1 cellular context compared by ENCODE assay signal in genomic region chrX:49230500-49231232, GRCh38.
TF ChIP-seq lines count a peak whose summit lies in the region.

No MANE protein-coding gene starts in this region.

TF ChIP-seq in K562, 482 proteins besides CTCF, POLR2A, EP300 and RAD21 (continues in another document):
- TF ChIP-seq CBFB (CRISPR knock-in tag; IDR thresholded peaks at IDR 0.05): no peak
- TF ChIP-seq HINFP (tag; conservative IDR thresholded peaks at IDR 0.05; ENCODE audit: low read depth): no peak
- no peak for TF ChIP-seq MEF2A (IDR thresholded peaks at IDR 0.05; ENCODE audit: control insufficient read depth, low read depth, low read length)
- TF ChIP-seq POLR2G (IDR thresholded peaks at IDR 0.05; ENCODE audit: low read depth, low read length): peak; percentile 66
- TF ChIP-seq ZNF740 (CRISPR knock-in tag; IDR thresholded peaks at IDR 0.05): peak; percentile 76
- TF ChIP-seq ZNF740 (tag; IDR thresholded peaks at IDR 0.05): no peak
- peak; percentile 35 to 62; a peak in 3 of 4 replicates for TF ChIP-seq MNT (conservative IDR thresholded peaks at IDR 0.05)
- TF ChIP-seq HOXB6 (CRISPR knock-in tag; IDR thresholded peaks at IDR 0.05; ENCODE audit: borderline replicate concordance): no peak
- TF ChIP-seq FOXK2 (conservative IDR thresholded peaks at IDR 0.05 in 1 of 2, IDR thresholded peaks at IDR 0.05 in 1 of 2; ENCODE audit: low read depth in 2 of 2): no peak
- TF ChIP-seq TAL1 (IDR thresholded peaks at IDR 0.05): no peak
- TF ChIP-seq PTTG1 (tag; IDR thresholded peaks at IDR 0.05; ENCODE audit: low read depth): no peak
- TF ChIP-seq TAF1 (IDR thresholded peaks at IDR 0.05; ENCODE audit: control insufficient read depth, extremely low read depth, insufficient read depth, low read length, severe bottlenecking): peak; percentile 16
- TF ChIP-seq DACH1 (IDR thresholded peaks at IDR 0.05; ENCODE audit: partially characterized antibody): no peak
- no peak for TF ChIP-seq GTF2A2 (tag; IDR thresholded peaks at IDR 0.05)
- peak; percentile 36; the same call in 1 of the 2 replicates for TF ChIP-seq TFAP4 (CRISPR knock-in tag; IDR thresholded peaks at IDR 0.05; ENCODE audit: borderline replicate concordance)
- no peak for TF ChIP-seq ZNF785 (CRISPR knock-in tag; IDR thresholded peaks at IDR 0.05)
- peak; percentile 41 for TF ChIP-seq CTCFL (IDR thresholded peaks at IDR 0.05; ENCODE audit: borderline replicate concordance, insufficient read depth, low read depth, low read length, poor library complexity, severe bottlenecking)
- TF ChIP-seq GATAD2B (IDR thresholded peaks at IDR 0.05; ENCODE audit: borderline replicate concordance): no peak
- TF ChIP-seq FUS (optimal IDR thresholded peaks at IDR 0.05; ENCODE audit: low read depth, low read length): no peak
- no peak for TF ChIP-seq ARID3A (IDR thresholded peaks at IDR 0.05; ENCODE audit: borderline replicate concordance, low read depth, low read length)
- TF ChIP-seq ARID2 (IDR thresholded peaks at IDR 0.05): no peak
- TF ChIP-seq ZNF449 (CRISPR knock-in tag; IDR thresholded peaks at IDR 0.05): no peak
- no peak for TF ChIP-seq CREB1 (IDR thresholded peaks at IDR 0.05)
- peak; percentile 24; the same call in 1 of the 2 replicates for TF ChIP-seq CREB1 (CRISPR knock-in tag; IDR thresholded peaks at IDR 0.05)
- no peak for TF ChIP-seq SREBF2 (CRISPR knock-in tag; IDR thresholded peaks at IDR 0.05)
- TF ChIP-seq HMGN3 (IDR thresholded peaks at IDR 0.05; ENCODE audit: borderline replicate concordance, extremely low read depth, insufficient read length, low read depth, low read length): peak; percentile 45
- TF ChIP-seq ZNF518B (CRISPR knock-in tag; IDR thresholded peaks at IDR 0.05): no peak
- TF ChIP-seq BMI1 (IDR thresholded peaks at IDR 0.05; ENCODE audit: low read length): no peak
- no peak for TF ChIP-seq HNRNPLL (IDR thresholded peaks at IDR 0.05; ENCODE audit: low read depth, low read length, poor library complexity, severe bottlenecking)
- no peak for TF ChIP-seq ZNF311 (CRISPR knock-in tag; IDR thresholded peaks at IDR 0.05)
- peak in 1 of 2 experiments; percentile 46; a peak in 1 of 4 replicates for TF ChIP-seq UBTF (IDR thresholded peaks at IDR 0.05; ENCODE audit: borderline replicate concordance in 1 of 2, low read depth in 2 of 2, low read length in 2 of 2)
- TF ChIP-seq ZNF263 (CRISPR knock-in tag; IDR thresholded peaks at IDR 0.05; ENCODE audit: borderline replicate concordance): peak; percentile 89
- no peak for TF ChIP-seq HDAC6 (IDR thresholded peaks at IDR 0.05; ENCODE audit: low read depth, low read length)
- no peak for TF ChIP-seq TRIM24 (IDR thresholded peaks at IDR 0.05)
- TF ChIP-seq ZNF347 (CRISPR knock-in tag; IDR thresholded peaks at IDR 0.05; ENCODE audit: low read depth): no peak
- no peak for TF ChIP-seq TAF7 (tag; IDR thresholded peaks at IDR 0.05)
- TF ChIP-seq NKRF (IDR thresholded peaks at IDR 0.05; ENCODE audit: borderline replicate concordance): peak; percentile 50; the same call in 1 of the 2 replicates
- 0 out of 2 replicates have a peak, but pooled peaks have one; percentile 30 for TF ChIP-seq HDAC2 (IDR thresholded peaks at IDR 0.05)
- no peak for TF ChIP-seq RFX5 (IDR thresholded peaks at IDR 0.05; ENCODE audit: low read depth, low read length)
- no peak for TF ChIP-seq ATF1 (CRISPR knock-in tag; IDR thresholded peaks at IDR 0.05)
- peak; percentile 44; the same call in 1 of the 2 replicates for TF ChIP-seq ATF1 (tag; IDR thresholded peaks at IDR 0.05)
- TF ChIP-seq GTF2B (IDR thresholded peaks at IDR 0.05; ENCODE audit: extremely low read depth, insufficient read length): no peak
- TF ChIP-seq PHF8 (IDR thresholded peaks at IDR 0.05; ENCODE audit: borderline replicate concordance, low read length): peak; percentile 47; the same call in 1 of the 2 replicates
